Comparison of ENCODE assay signal across 17 cellular contexts in the genomic region with DNA sequence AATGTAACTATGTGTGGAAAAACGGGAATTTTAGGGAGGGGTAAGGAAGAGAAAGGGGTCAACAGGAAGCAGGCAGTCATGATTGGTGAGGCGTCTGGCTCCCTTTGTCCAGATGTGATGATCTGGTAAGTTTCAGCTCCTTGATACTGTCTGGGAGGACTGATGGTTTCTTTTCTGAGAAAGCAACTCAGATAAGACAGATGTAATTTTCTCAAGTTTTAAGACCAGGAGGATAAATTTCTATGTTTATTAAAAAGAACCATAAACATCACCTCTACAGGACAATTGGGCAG. TPM values are rescaled to one million over a fixed set of nuclear protein-coding genes. Genes with fewer than 3 reads are reported as not detected.
DNase-seq lines count a peak whose midpoint lies in the region; ATAC-seq, FAIRE-seq and TF ChIP-seq lines count a peak whose summit lies in the region.
"Had no signal": no experiment of that assay in that cellular context is flagged by ENCODE, and none has a peak within 500 bp of the region (broad histone marks: within the 10 kb centered on the region; RNA-seq: fewer than 3 reads in every experiment).

No MANE protein-coding gene starts in this region.

- H3K27ac ChIP-seq in 22Rv1 = peak overlapping the region; percentile 95
- H3K27ac ChIP-seq in RWPE2 (ENCODE audit: poor library complexity, severe bottlenecking) = peak overlapping the region; percentile 95
- H3K27ac ChIP-seq in HepG2 (ENCODE audit: extremely low read length, insufficient read depth, low read length) = no peak overlapping the region
- H3K27ac ChIP-seq: ovary had no signal

- FAIRE-seq in HTR-8/SVneo (lab: Jason Lieb, UNC) (no peak), HepG2 (lab: Jason Lieb, UNC) (no peak)
- FAIRE-seq: GM12892 had no signal

- H3K9me3 Mint-ChIP-seq in Calu3 (ENCODE audit: low read depth, unreplicated experiment) = peaks cover 4% of the 10 kb centered on the region
- H3K9me3 Mint-ChIP-seq in immature natural killer cell = peaks cover 0 to 2% (median 0%) of the 10 kb centered on the region in 6 donors
- H3K9me3 Mint-ChIP-seq in nephron progenitor cell = peaks cover 35% of the 10 kb centered on the region

- CTCF ChIA-PET in Calu3 (lab: Charles Lee) = no interaction called here
- CTCF ChIA-PET in HepG2 (lab: Yijun Ruan, JAX; ENCODE audit: low intra/inter-chr PET ratio, low total read pairs) = no interaction called here

- DNase-seq in Calu3 = no peak
- DNase-seq in RWPE2 (ENCODE audit: low spot score) = no peak
- no peak for DNase-seq in immature natural killer cell
- no peak for DNase-seq in HTR-8/SVneo (ENCODE audit: insufficient read length, low spot score)
- DNase-seq in omental fat pad (ENCODE audit: low spot score) = no peak
- DNase-seq in HepG2 (ENCODE audit: low spot score) = no peak
- DNase-seq in nephron progenitor cell = no peak
- DNase-seq: activated CD4-positive, alpha-beta T cell treated with anti-CD3 and anti-CD28 coated beads, Interleukin-2, amount 50 U/mL, for 48 hours; activated effector memory CD4-positive, alpha-beta T cell treated with Interleukin-2 at 50 U/mL for 16 hours; body of pancreas; NCI-H2081 treated with DMSO at 0.1 percent for 48 hours; ovary; stimulated activated CD4-positive, alpha-beta T cell treated with anti-CD3 and anti-CD28 coated beads, Interleukin-12 subunit alpha, Interleukin-12 subunit beta, amount 100 ng/mL, for 4 hours; T1000 had no signal

- no peaks in the 10 kb centered on the region for H4K20me1 ChIP-seq in HepG2 (ENCODE audit: insufficient read depth, low read length)

- no peak overlapping the region for H3K4me3 ChIP-seq in RWPE2 (ENCODE audit: severe bottlenecking)
- no peak overlapping the region for H3K4me3 ChIP-seq in HepG2 (replicated peaks in 1 of 3; ENCODE audit: insufficient read depth in 1 of 3, low read depth in 2 of 3, low read length in 3 of 3)
- H3K4me3 ChIP-seq: body of pancreas, ovary had no signal

- TF ChIP-seq RAD21 in HepG2 (CRISPR knock-in tag; IDR thresholded peaks at IDR 0.05) = no peak

- TF ChIP-seq CTCF in 22Rv1 (IDR thresholded peaks at IDR 0.05) (no peak), Calu3 (IDR thresholded peaks at IDR 0.05; ENCODE audit: unreplicated experiment) (no peak), RWPE2 (IDR thresholded peaks at IDR 0.05; ENCODE audit: poor library complexity, severe bottlenecking) (no peak), omental fat pad (IDR thresholded peaks at IDR 0.05) (no peak), HepG2 (CRISPR knock-in tag; IDR thresholded peaks at IDR 0.05) (no peak), nephron progenitor cell (IDR thresholded peaks at IDR 0.05) (no peak)

- H3K27ac Mint-ChIP-seq in Calu3 (ENCODE audit: unreplicated experiment) (peak overlapping the region; percentile 98), immature natural killer cell (peak overlapping the region in 4 of 6 donors; percentile 81 to 93 (median 85)), nephron progenitor cell (no peak overlapping the region)

- TF ChIP-seq EP300 in HepG2 (IDR thresholded peaks at IDR 0.05; ENCODE audit: low read depth in 2 of 2, low read length in 2 of 2) = no peak
- no peak for TF ChIP-seq EP300 in HepG2 (CRISPR knock-in tag; IDR thresholded peaks at IDR 0.05; ENCODE audit: borderline replicate concordance)

- no peak overlapping the region for H2AFZ ChIP-seq in HepG2 (ENCODE audit: low read length)

- in situ Hi-C loops in HepG2 (cut with HindIII; ENCODE audit: extremely low pct_ligation_motif_present, low pct_unique_long_range_greater_than_20kb) = no loop called here

- no peak for ATAC-seq in RWPE2 (ENCODE audit: low read depth)
- ATAC-seq in omental fat pad (ENCODE audit: low FRiP score) = no peak
- ATAC-seq in HepG2 = no peak
- ATAC-seq: body of pancreas, Right ventricle myocardium inferior had no signal

- no peak for TF ChIP-seq POLR2A in HepG2 (IDR thresholded peaks at IDR 0.05; ENCODE audit: insufficient read depth in 1 of 2, low read depth in 2 of 2, low read length in 2 of 2)

- POLR2A ChIA-PET in HepG2 (lab: Yijun Ruan, JAX) = interaction anchor here (1.9 kb wide), 1 partner anchor 22 kb away, joined by 21 read pairs; the partner anchor contains the start of gene AMN1

- H3K9me3 ChIP-seq in RWPE2 (ENCODE audit: severe bottlenecking) (peaks cover 10% of the 10 kb centered on the region), HepG2 (ENCODE audit: low read length) (peaks cover 7% of the 10 kb centered on the region)
- H3K9me3 ChIP-seq: body of pancreas, ovary had no signal

- BruUV-seq in Calu3 (replicated peaks; lab: Mats Ljungman, UMichigan) (no TSS peak), HepG2 (replicated peaks; lab: Mats Ljungman, UMichigan) (no TSS peak)

- 93% methylated on average over 2 of the region's 2 CpGs for WGBS in HepG2 (ENCODE audit: low lambda C conversion rate)

- H3K4me1 ChIP-seq in RWPE2 (ENCODE audit: insufficient read depth, poor library complexity, severe bottlenecking) (peaks cover 48% of the 10 kb centered on the region), HepG2 (ENCODE audit: insufficient read depth, low read length) (peaks cover 51% of the 10 kb centered on the region)

- no peaks in the 10 kb centered on the region for H3K79me2 ChIP-seq in HepG2 (ENCODE audit: insufficient read depth, low read length)

- H3K4me3 Mint-ChIP-seq in Calu3 (ENCODE audit: low read depth, unreplicated experiment) (peak overlapping the region; percentile 39), immature natural killer cell (peak overlapping the region in 3 of 5 donors; percentile 33 to 75 (median 61)), nephron progenitor cell (no peak overlapping the region)

- peaks cover 40% of the 10 kb centered on the region for H3K36me3 Mint-ChIP-seq in Calu3 (ENCODE audit: insufficient read depth, unreplicated experiment)
- peaks cover 0 to 22% (median 5%) of the 10 kb centered on the region in 3 donors for H3K36me3 Mint-ChIP-seq in immature natural killer cell
- H3K36me3 Mint-ChIP-seq in nephron progenitor cell (ENCODE audit: low read depth) = peaks cover 19% of the 10 kb centered on the region

- H3K36me3 ChIP-seq in RWPE2 (ENCODE audit: low read depth) = no peaks in the 10 kb centered on the region
- H3K36me3 ChIP-seq in HepG2 (replicated peaks in 1 of 2; ENCODE audit: control insufficient read depth in 1 of 2, insufficient read depth in 2 of 2, low read length in 2 of 2) = no peaks in the 10 kb centered on the region
- H3K36me3 ChIP-seq: ovary had no signal

- no peak overlapping the region for H3K4me2 ChIP-seq in HepG2 (ENCODE audit: low read depth, low read length)

- H3K27me3 ChIP-seq in RWPE2 (ENCODE audit: insufficient read depth, poor library complexity, severe bottlenecking) = no peaks in the 10 kb centered on the region
- no peaks in the 10 kb centered on the region for H3K27me3 ChIP-seq in HepG2 (ENCODE audit: control insufficient read depth in 1 of 2, insufficient read depth in 2 of 2, low read length in 2 of 2)
- H3K27me3 ChIP-seq: body of pancreas, ovary had no signal

- intact Hi-C loops in Calu3 (cut with micrococcal nuclease; ENCODE audit: unreplicated experiment) = no loop called here
- intact Hi-C loops in HepG2 (cut with micrococcal nuclease; ENCODE audit: unreplicated experiment) = no loop called here

- H3K9ac ChIP-seq in HepG2 (ENCODE audit: insufficient read depth, low read depth, low read length) = no peak overlapping the region

- peaks cover 54% of the 10 kb centered on the region for H3K4me1 Mint-ChIP-seq in Calu3 (ENCODE audit: low read depth, unreplicated experiment)
- peaks cover 18 to 59% of the 10 kb centered on the region in 2 donors for H3K4me1 Mint-ChIP-seq in immature natural killer cell
- peaks cover 5% of the 10 kb centered on the region for H3K4me1 Mint-ChIP-seq in nephron progenitor cell

- H3K27me3 Mint-ChIP-seq in Calu3 (ENCODE audit: unreplicated experiment) = peaks cover 7% of the 10 kb centered on the region
- peaks cover 3 to 14% (median 7%) of the 10 kb centered on the region in 3 donors for H3K27me3 Mint-ChIP-seq in immature natural killer cell (ENCODE audit: low read depth in 3 of 3)
- H3K27me3 Mint-ChIP-seq in nephron progenitor cell (ENCODE audit: low read depth, poor library complexity) = peaks cover 4% of the 10 kb centered on the region

TF ChIP-seq in HepG2, 621 proteins besides CTCF, POLR2A, EP300 and RAD21 (continues in another document):
- no peak for TF ChIP-seq PITX1 (CRISPR knock-in tag; IDR thresholded peaks at IDR 0.05)

RNA-seq across cellular contexts. Expression of gene AMN1, which starts 21.9 kb away (rescaled TPM):
- 10.2 and 13.5 TPM in 2 replicates for total RNA-seq in Calu3 (2022)
- polyA plus RNA-seq in immature natural killer cell = 10 to 100 TPM in 1 of 3 donors, 1 to 10 TPM in 2; 5.5 to 20.5 (median 9.9) TPM
- total RNA-seq in omental fat pad = 10 to 100 TPM in 2 of 4 donors, 1 to 10 TPM in 2; 6.8 to 27.6 (median 10.0) TPM
- 7.5 and 11.3 TPM in 2 replicates for total RNA-seq in HepG2 (2016; rRNA removed; fragmentation: Illumina TruSeq; extraction: Trizol)
- 7.7 and 9.1 TPM in 2 replicates for total RNA-seq in HepG2 (2016; cell fraction: cytosol; rRNA removed; fragmentation: Illumina TruSeq; extraction: Trizol; ENCODE audit: low read depth)
- 8.3 and 9.6 TPM in 2 replicates for total RNA-seq in HepG2 (2016; cell fraction: insoluble cytoplasmic fraction; rRNA removed; fragmentation: Illumina TruSeq; extraction: Trizol)
- total RNA-seq in HepG2 (2016; cell fraction: membrane; rRNA removed; fragmentation: Illumina TruSeq; extraction: Trizol) = 8.9 and 9.0 TPM in 2 replicates
- total RNA-seq in HepG2 (2016; cell fraction: nucleus; rRNA removed; fragmentation: Illumina TruSeq; extraction: Trizol) = 6.7 and 6.8 TPM in 2 replicates
- polyA plus RNA-seq in HepG2 (2011; rRNA removed) = 26.3 and 26.5 TPM in 2 replicates
- 13.9 and 26.8 TPM in 2 replicates for polyA plus RNA-seq in HepG2 (2011; cell fraction: cytosol; rRNA removed)
- 10.6 and 16.4 TPM in 2 replicates for polyA plus RNA-seq in HepG2 (2011; cell fraction: nucleus; rRNA removed)
- 20.1 and 34.9 TPM in 2 replicates for polyA plus RNA-seq in HepG2 (2012)
- polyA plus RNA-seq in HepG2 (2016; cell fraction: cytosol; fragmentation: Illumina TruSeq; extraction: Trizol; ENCODE audit: low read depth) = 3.8 and 4.5 TPM in 2 replicates
- 9.2 and 10.1 TPM in 2 replicates for polyA plus RNA-seq in HepG2 (2016; cell fraction: insoluble cytoplasmic fraction; fragmentation: Illumina TruSeq; extraction: Trizol; ENCODE audit: low read depth)
- polyA plus RNA-seq in HepG2 (2016; cell fraction: membrane; fragmentation: Illumina TruSeq; extraction: Trizol; ENCODE audit: low read depth) = 7.3 and 8.2 TPM in 2 replicates
- 8.4 and 8.8 TPM in 2 replicates for polyA plus RNA-seq in HepG2 (2016; cell fraction: nucleus; fragmentation: Illumina TruSeq; extraction: Trizol; ENCODE audit: insufficient read depth, low read depth)
- polyA minus RNA-seq in HepG2 (2011; rRNA and poly(A)+ RNA removed; ENCODE audit: low replicate concordance) = 3.4 and 6.6 TPM in 2 replicates
- 9.8 and 12.4 TPM in 2 replicates for polyA minus RNA-seq in HepG2 (2011; cell fraction: cytosol; rRNA and poly(A)+ RNA removed)
- polyA minus RNA-seq in HepG2 (2011; cell fraction: nucleus; rRNA and poly(A)+ RNA removed) = 15.1 and 20.8 TPM in 2 replicates
